23 cellular contexts compared by ENCODE assay signal in genomic region chr1:168726311-168726710, GRCh38. TPM values are rescaled to one million over a fixed set of nuclear protein-coding genes. Genes with fewer than 3 reads are reported as not detected.
DNase-seq lines count a peak whose midpoint lies in the region; ATAC-seq and TF ChIP-seq lines count a peak whose summit lies in the region.
"Had no signal": no experiment of that assay in that cellular context is flagged by ENCODE, and none has a peak within 500 bp of the region (broad histone marks: within the 10 kb centered on the region; RNA-seq: fewer than 3 reads in every experiment).

No MANE protein-coding gene starts in this region.

- peaks cover 6 to 22% (median 8%) of the 10 kb centered on the region in 5 donors for H3K27me3 Mint-ChIP-seq in naive thymus-derived CD4-positive, alpha-beta T cell

- WGBS in body of pancreas, 2 donors = 77 to 88% methylated on average over 5 of the region's 5 CpGs

- H3K27me3 ChIP-seq in body of pancreas (no peaks in the 10 kb centered on the region), subcutaneous abdominal adipose tissue (ENCODE audit: control insufficient read depth in 5 of 5, insufficient read depth in 4 of 5, low read length in 5 of 5) (no peaks in the 10 kb centered on the region)
- no peaks in the 10 kb centered on the region for H3K27me3 ChIP-seq in naive thymus-derived CD4-positive, alpha-beta T cell (ENCODE audit: control insufficient read depth in 2 of 2, insufficient read depth in 2 of 2, low read length in 2 of 2)

- TF ChIP-seq POLR2A in body of pancreas (IDR thresholded peaks at IDR 0.05) = no peak

- H3K9me3 Mint-ChIP-seq in naive thymus-derived CD4-positive, alpha-beta T cell = no peaks in the 10 kb centered on the region
- H3K9me3 Mint-ChIP-seq: activated CD4-positive, alpha-beta T cell treated with anti-CD3 and anti-CD28 coated beads, Interleukin-2, amount 10 ng/mL, durations not matched to agents 24 days and 14 days; activated naive CD4-positive, alpha-beta T cell treated with anti-CD3 and anti-CD28 coated beads, Interleukin-2, amount 50 U/mL, for 72 hours; CD4-positive, alpha-beta memory T cell; stimulated activated naive CD8-positive, alpha-beta T cell treated with anti-CD3 and anti-CD28 coated beads, Interleukin-15, amount 100 ng/mL, for 72 hours had no signal

- DNase-seq in GM03348 (ENCODE audit: low spot score) (peak; percentile 39), body of pancreas (peak in 1 of 4 donors; percentile 37), mucosa of descending colon (no peak)
- DNase-seq in naive thymus-derived CD4-positive, alpha-beta T cell = no peak
- no peak for DNase-seq in stimulated activated naive CD4-positive, alpha-beta T cell (lab: John Stamatoyannopoulos, UW)
- DNase-seq: activated CD4-positive, alpha-beta T cell treated with anti-CD3 and anti-CD28 coated beads, Interleukin-2, amount 10 ng/mL, durations not matched to agents 24 days and 14 days; CD4-positive, alpha-beta memory T cell; glutamatergic neuron; NCI-H2171 treated with DMSO at 0.1 percent for 48 hours; NCI-H69; SIG-M5; small intestine; stimulated activated CD4-positive, alpha-beta T cell treated with anti-CD3 and anti-CD28 coated beads, Interleukin-2, amount 100 ng/mL, for 48 hours; stimulated activated naive CD8-positive, alpha-beta T cell treated with anti-CD3 and anti-CD28 coated beads, Interleukin-15, amount 100 ng/mL, for 72 hours had no signal

- H3K9me3 ChIP-seq in body of pancreas = no peaks in the 10 kb centered on the region
- H3K9me3 ChIP-seq in mucosa of descending colon = no peaks in the 10 kb centered on the region
- H3K9me3 ChIP-seq in subcutaneous abdominal adipose tissue (ENCODE audit: control insufficient read depth in 5 of 5, low read length in 5 of 5) = no peaks in the 10 kb centered on the region
- no peaks in the 10 kb centered on the region for H3K9me3 ChIP-seq in naive thymus-derived CD4-positive, alpha-beta T cell (ENCODE audit: control insufficient read depth in 2 of 3, low read length in 3 of 3)

- peaks cover 0 to 4% (median 0%) of the 10 kb centered on the region in 7 donors for H3K4me1 Mint-ChIP-seq in naive thymus-derived CD4-positive, alpha-beta T cell
- H3K4me1 Mint-ChIP-seq: activated CD4-positive, alpha-beta T cell treated with anti-CD3 and anti-CD28 coated beads, Interleukin-2, amount 10 ng/mL, durations not matched to agents 24 days and 14 days; stimulated activated naive CD8-positive, alpha-beta T cell treated with anti-CD3 and anti-CD28 coated beads, Interleukin-15, amount 100 ng/mL, for 72 hours had no signal

- no peak overlapping the region for H3K27ac Mint-ChIP-seq in naive thymus-derived CD4-positive, alpha-beta T cell
- H3K27ac Mint-ChIP-seq: activated CD4-positive, alpha-beta T cell treated with anti-CD3 and anti-CD28 coated beads, Interleukin-2, amount 10 ng/mL, durations not matched to agents 24 days and 14 days; CD4-positive, alpha-beta memory T cell; stimulated activated naive CD8-positive, alpha-beta T cell treated with anti-CD3 and anti-CD28 coated beads, Interleukin-15, amount 100 ng/mL, for 72 hours had no signal

- H3K4me3 Mint-ChIP-seq in naive thymus-derived CD4-positive, alpha-beta T cell = no peak overlapping the region
- H3K4me3 Mint-ChIP-seq: activated CD4-positive, alpha-beta T cell treated with anti-CD3 and anti-CD28 coated beads, Interleukin-2, amount 10 ng/mL, durations not matched to agents 24 days and 14 days; CD4-positive, alpha-beta memory T cell; stimulated activated naive CD8-positive, alpha-beta T cell treated with anti-CD3 and anti-CD28 coated beads, Interleukin-15, amount 100 ng/mL, for 72 hours had no signal

- peaks cover 4% of the 10 kb centered on the region for H3K4me1 ChIP-seq in body of pancreas
- no peaks in the 10 kb centered on the region for H3K4me1 ChIP-seq in mucosa of descending colon (ENCODE audit: low read depth)
- peaks cover 0 to 60% (median 37%) of the 10 kb centered on the region in 5 donors for H3K4me1 ChIP-seq in subcutaneous abdominal adipose tissue (ENCODE audit: control insufficient read depth in 5 of 5, insufficient read depth in 5 of 5, low read length in 5 of 5)
- H3K4me1 ChIP-seq in naive thymus-derived CD4-positive, alpha-beta T cell (ENCODE audit: control insufficient read depth in 2 of 2, insufficient read depth in 2 of 2, low read length in 2 of 2) = no peaks in the 10 kb centered on the region

- H3K27ac ChIP-seq in body of pancreas (no peak overlapping the region), subcutaneous abdominal adipose tissue (ENCODE audit: low read depth, low read length) (no peak overlapping the region)
- H3K27ac ChIP-seq in naive thymus-derived CD4-positive, alpha-beta T cell (ENCODE audit: low read depth, low read length) = no peak overlapping the region
- H3K27ac ChIP-seq: HL-60 had no signal

- H3K36me3 ChIP-seq in body of pancreas (replicated peaks in 1 of 2; ENCODE audit: insufficient read depth in 1 of 2, low read depth in 2 of 2) (no peaks in the 10 kb centered on the region), mucosa of descending colon (ENCODE audit: low read depth) (no peaks in the 10 kb centered on the region), subcutaneous abdominal adipose tissue (ENCODE audit: control insufficient read depth in 5 of 5, insufficient read depth in 5 of 5, low read length in 5 of 5) (no peaks in the 10 kb centered on the region)
- no peaks in the 10 kb centered on the region for H3K36me3 ChIP-seq in naive thymus-derived CD4-positive, alpha-beta T cell (ENCODE audit: control insufficient read depth in 2 of 3, insufficient read depth in 3 of 3, low read length in 3 of 3)

- TF ChIP-seq CTCF in body of pancreas (IDR thresholded peaks at IDR 0.05) (no peak), mucosa of descending colon (IDR thresholded peaks at IDR 0.05) (no peak)

- peak; percentile 24 for ATAC-seq in body of pancreas
- peak; percentile 38 for ATAC-seq in mucosa of descending colon
- no peak for ATAC-seq in naive thymus-derived CD4-positive, alpha-beta T cell
- no peak for ATAC-seq in HG03457 (IDR thresholded peaks at IDR 0.05; ENCODE audit: unreplicated experiment)
- ATAC-seq: activated naive CD4-positive, alpha-beta T cell treated with anti-CD3 and anti-CD28 coated beads, Interleukin-2, amount 50 U/mL, for 72 hours had no signal

- H3K9ac ChIP-seq in subcutaneous abdominal adipose tissue (ENCODE audit: low read length in 5 of 5) = peak overlapping the region in 3 of 5 donors; percentile 27 to 57 (median 51)

- CTCF ChIA-PET in naive thymus-derived CD4-positive, alpha-beta T cell (lab: Charles Lee) = no interaction called here

- intact Hi-C loops in body of pancreas (cut with DNase I) = no loop called here
- intact Hi-C loops in mucosa of descending colon (cut with DNase I, micrococcal nuclease) = no loop called here
- intact Hi-C loops in naive thymus-derived CD4-positive, alpha-beta T cell (cut with micrococcal nuclease) = no loop called here

- H3K4me3 ChIP-seq in body of pancreas (no peak overlapping the region), mucosa of descending colon (no peak overlapping the region), subcutaneous abdominal adipose tissue (ENCODE audit: low read depth in 1 of 5, low read length in 5 of 5) (peak overlapping the region; percentile 64 to 97 (median 80))
- no peak overlapping the region for H3K4me3 ChIP-seq in naive thymus-derived CD4-positive, alpha-beta T cell (ENCODE audit: low read length)

- H3K36me3 Mint-ChIP-seq in naive thymus-derived CD4-positive, alpha-beta T cell = no peaks in the 10 kb centered on the region
- H3K36me3 Mint-ChIP-seq: activated naive CD4-positive, alpha-beta T cell treated with anti-CD3 and anti-CD28 coated beads, Interleukin-2, amount 50 U/mL, for 72 hours; CD4-positive, alpha-beta memory T cell had no signal

- POLR2A ChIA-PET in naive thymus-derived CD4-positive, alpha-beta T cell (lab: Charles Lee) = no interaction called here

RNA-seq across cellular contexts. Expression of gene DPT, which starts 2.7 kb away (rescaled TPM):
- 10 to 100 TPM; 25.4 to 57.1 TPM for total RNA-seq in body of pancreas
- total RNA-seq in mucosa of descending colon = 100 to 1,000 TPM in 1 of 3 donors, 10 to 100 TPM in 1, 1 to 10 TPM in 1; 4.8 to 277 (median 16.9) TPM
- total RNA-seq in naive thymus-derived CD4-positive, alpha-beta T cell = not detected
- polyA plus RNA-seq in naive thymus-derived CD4-positive, alpha-beta T cell = not detected
- total RNA-seq: activated CD4-positive, alpha-beta T cell treated with anti-CD3 and anti-CD28 coated beads, Interleukin-2, amount 10 ng/mL, durations not matched to agents 24 days and 14 days; activated naive CD4-positive, alpha-beta T cell treated with anti-CD3 and anti-CD28 coated beads, Interleukin-2, amount 50 U/mL, for 72 hours; CD4-positive, alpha-beta memory T cell; G401; lung microvascular endothelial cell; M059J; T-helper 1 cell treated with Interleukin-12 subunit alpha and Interleukin-12 subunit beta and Interleukin-4 antibody, amounts not matched to agents 30 ng/mL and 1 ng/mL, for 36 hours had no signal
- polyA plus RNA-seq: AG04450; CD4-positive, alpha-beta memory T cell had no signal

Comparison
In these comparisons a context has a peak if more than half of its experiments do, and no peak if none do; other contexts are left out.
1. ATAC-seq: peak in body of pancreas (single experiment) and mucosa of descending colon (single experiment); none in naive thymus-derived CD4-positive, alpha-beta T cell (single experiment) and HG03457 (single experiment).
2. H3K4me3 ChIP-seq: peak in subcutaneous abdominal adipose tissue (5 of 5); none in body of pancreas (0 of 2), mucosa of descending colon (single experiment) and naive thymus-derived CD4-positive, alpha-beta T cell (single experiment).
3. RNA of gene DPT, which starts 2.7 kb away (total RNA-seq): 25.4 to 57.1 TPM in body of pancreas and 4.8 to 277 TPM in mucosa of descending colon; not detected in naive thymus-derived CD4-positive, alpha-beta T cell; every median in the first group is over 4 times any median in the second.